14 cellular contexts compared by ENCODE assay signal in genomic region chr9:134575817-134576176, GRCh38.
"Had no signal": no experiment of that assay in that cellular context is flagged by ENCODE, and none has a peak within 500 bp of the region (broad histone marks: within the 10 kb centered on the region; RNA-seq: fewer than 3 reads in every experiment).

No MANE protein-coding gene starts in this region.

- H3K27ac Mint-ChIP-seq: activated CD4-positive, alpha-beta T cell treated with anti-CD3 and anti-CD28 coated beads for 36 hours; activated CD8-positive, alpha-beta T cell treated with anti-CD3 and anti-CD28 coated beads, Interleukin-2, amount 10 ng/mL, durations not matched to agents 7 days and 5 days; activated naive CD4-positive, alpha-beta T cell treated with anti-CD3 and anti-CD28 coated beads, Interleukin-2, amount 10 ng/mL, durations not matched to agents 7 days and 5 days; naive thymus-derived CD4-positive, alpha-beta T cell had no signal

- H3K4me3 ChIP-seq: adrenal gland, gastroesophageal sphincter, prostate gland, right lobe of liver, suprapubic skin, upper lobe of left lung had no signal

- H3K9me3 Mint-ChIP-seq: activated naive CD4-positive, alpha-beta T cell treated with anti-CD3 and anti-CD28 coated beads, Interleukin-2, amount 10 ng/mL, durations not matched to agents 7 days and 5 days had no signal

- H3K4me3 Mint-ChIP-seq: activated CD4-positive, alpha-beta T cell treated with anti-CD3 and anti-CD28 coated beads for 36 hours; activated CD8-positive, alpha-beta T cell treated with anti-CD3 and anti-CD28 coated beads, Interleukin-2, amount 10 ng/mL, durations not matched to agents 7 days and 5 days; activated naive CD4-positive, alpha-beta T cell treated with anti-CD3 and anti-CD28 coated beads, Interleukin-2, amount 10 ng/mL, durations not matched to agents 7 days and 5 days; naive thymus-derived CD4-positive, alpha-beta T cell had no signal

- DNase-seq: activated CD4-positive, alpha-beta T cell treated with anti-CD3 and anti-CD28 coated beads for 36 hours; activated CD8-positive, alpha-beta T cell treated with anti-CD3 and anti-CD28 coated beads, Interleukin-2, amount 10 ng/mL, durations not matched to agents 7 days and 5 days; activated naive CD4-positive, alpha-beta T cell treated with anti-CD3 and anti-CD28 coated beads, Interleukin-2, amount 10 ng/mL, durations not matched to agents 7 days and 5 days; cortex of kidney; effector CD8-positive, alpha-beta T cell; nucleus accumbens; stimulated activated naive CD4-positive, alpha-beta T cell treated with Interleukin-2 at 50 U/mL for 16 hours had no signal

- H3K4me1 ChIP-seq: adrenal gland, gastroesophageal sphincter, prostate gland, right lobe of liver, suprapubic skin, upper lobe of left lung had no signal

- H3K36me3 ChIP-seq: adrenal gland, gastroesophageal sphincter, prostate gland, right lobe of liver, suprapubic skin, upper lobe of left lung had no signal

- H3K9me3 ChIP-seq: gastroesophageal sphincter, prostate gland, suprapubic skin, upper lobe of left lung had no signal

- H3K27me3 ChIP-seq: adrenal gland, gastroesophageal sphincter, right lobe of liver, upper lobe of left lung had no signal

- ATAC-seq: activated CD4-positive, alpha-beta T cell treated with anti-CD3 and anti-CD28 coated beads for 36 hours; activated CD8-positive, alpha-beta T cell treated with anti-CD3 and anti-CD28 coated beads, Interleukin-2, amount 10 ng/mL, durations not matched to agents 7 days and 5 days; gastroesophageal sphincter; naive thymus-derived CD4-positive, alpha-beta T cell; right lobe of liver had no signal

- H3K27ac ChIP-seq: adrenal gland, gastroesophageal sphincter, prostate gland, right lobe of liver, suprapubic skin, upper lobe of left lung had no signal

- H3K4me1 Mint-ChIP-seq: activated CD4-positive, alpha-beta T cell treated with anti-CD3 and anti-CD28 coated beads for 36 hours; activated naive CD4-positive, alpha-beta T cell treated with anti-CD3 and anti-CD28 coated beads, Interleukin-2, amount 10 ng/mL, durations not matched to agents 7 days and 5 days had no signal

- H3K36me3 Mint-ChIP-seq: activated naive CD4-positive, alpha-beta T cell treated with anti-CD3 and anti-CD28 coated beads, Interleukin-2, amount 10 ng/mL, durations not matched to agents 7 days and 5 days; naive thymus-derived CD4-positive, alpha-beta T cell had no signal
